19 cellular contexts compared by ENCODE assay signal in the genomic region with DNA sequence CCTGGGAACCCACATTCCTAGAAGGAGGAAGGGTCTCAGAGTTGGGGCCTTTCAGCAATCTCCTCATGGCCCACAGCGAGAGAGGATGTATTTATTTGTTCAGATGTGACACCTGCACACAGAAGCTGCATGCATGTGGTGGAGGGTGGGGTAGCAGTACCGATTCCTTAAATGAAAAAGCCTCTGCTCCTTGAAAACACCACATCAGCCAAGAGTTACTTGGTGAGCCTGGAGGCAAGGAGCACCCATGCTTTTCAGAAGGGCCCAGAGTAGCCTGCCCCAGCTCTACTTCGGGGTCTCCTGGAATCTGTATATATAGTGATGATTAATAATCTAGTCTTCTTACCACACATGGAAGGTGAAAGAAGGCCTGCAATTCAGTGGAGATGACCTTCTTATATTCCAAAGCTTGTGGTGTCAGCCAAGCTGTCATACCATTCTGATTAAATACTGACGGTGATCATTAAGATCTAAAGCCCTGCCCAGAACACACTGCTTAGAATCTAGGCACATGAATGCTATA. TPM values are rescaled to one million over a fixed set of nuclear protein-coding genes. Genes with fewer than 3 reads are reported as not detected.
"Had no signal": no experiment of that assay in that cellular context is flagged by ENCODE, and none has a peak within 500 bp of the region (broad histone marks: within the 10 kb centered on the region; RNA-seq: fewer than 3 reads in every experiment).

No MANE protein-coding gene starts in this region.

- ATAC-seq: activated CD8-positive, alpha-beta T cell treated with anti-CD3 and anti-CD28 coated beads for 36 hours; activated T-helper 17 cell treated with anti-CD3 and anti-CD28 coated beads, Interleukin-2, amount 50 U/mL, for 72 hours; body of pancreas; stimulated activated effector memory CD8-positive, alpha-beta T cell treated with anti-CD3 and anti-CD28 coated beads, Interleukin-12 subunit alpha, Interleukin-12 subunit beta, amount 100 ng/mL, for 72 hours; T-cell had no signal

- H3K4me1 ChIP-seq: body of pancreas, testis had no signal

- H3K27ac ChIP-seq: body of pancreas, right atrium auricular region, testis had no signal

- H3K27me3 ChIP-seq: body of pancreas, dorsolateral prefrontal cortex, right atrium auricular region, testis had no signal

- FAIRE-seq: colon, small intestine had no signal

- DNase-seq: activated CD4-positive, alpha-beta T cell treated with anti-CD3 and anti-CD28 coated beads, Interleukin-2, amount 10 ng/mL, durations not matched to agents 24 days and 14 days; activated CD8-positive, alpha-beta T cell treated with anti-CD3 and anti-CD28 coated beads for 36 hours; activated naive CD4-positive, alpha-beta T cell treated with Interleukin-2 at 50 U/mL for 16 hours; activated naive CD8-positive, alpha-beta T cell treated with anti-CD3 and anti-CD28 coated beads, Interleukin-2, amount 10 ng/mL, durations not matched to agents 7 days and 5 days; activated T-cell treated with anti-CD3 and anti-CD28 coated beads, Interleukin-2, amount 50 U/mL, for 1 hour; amygdala; body of pancreas; dorsolateral prefrontal cortex; immature natural killer cell; nephron progenitor cell; stimulated activated CD4-positive, alpha-beta T cell treated with anti-CD3 and anti-CD28 coated beads, Interleukin-4, amount 100 ng/mL, for 24 hours; T-cell; T-helper 9 cell; testis had no signal

- H3K4me3 ChIP-seq: body of pancreas, dorsolateral prefrontal cortex, right atrium auricular region, testis had no signal

- H3K36me3 ChIP-seq: right atrium auricular region had no signal

- H3K9me3 ChIP-seq: testis had no signal

RNA-seq across cellular contexts. Expression of a gene that starts 33.5 kb away (rescaled TPM):
- total RNA-seq: activated CD4-positive, alpha-beta T cell treated with anti-CD3 and anti-CD28 coated beads, Interleukin-2, amount 10 ng/mL, durations not matched to agents 24 days and 14 days; activated CD8-positive, alpha-beta T cell treated with anti-CD3 and anti-CD28 coated beads for 36 hours; activated naive CD8-positive, alpha-beta T cell treated with anti-CD3 and anti-CD28 coated beads, Interleukin-2, amount 10 ng/mL, durations not matched to agents 7 days and 5 days; activated T-helper 17 cell treated with anti-CD3 and anti-CD28 coated beads, Interleukin-2, amount 50 U/mL, for 72 hours had no signal
- polyA plus RNA-seq: immature natural killer cell had no signal
